13 cellular contexts compared by ENCODE assay signal in genomic region chr1:229192031-229192430, GRCh38.
DNase-seq lines count a peak whose midpoint lies in the region; ATAC-seq, FAIRE-seq and TF ChIP-seq lines count a peak whose summit lies in the region.
"Had no signal": no experiment of that assay in that cellular context is flagged by ENCODE, and none has a peak within 500 bp of the region (broad histone marks: within the 10 kb centered on the region; RNA-seq: fewer than 3 reads in every experiment).

No MANE protein-coding gene starts in this region.

- H3K27ac ChIP-seq in CD8-positive, alpha-beta T cell (ENCODE audit: low read depth, low read length) = no peak overlapping the region
- no peak overlapping the region for H3K27ac ChIP-seq in mesenchymal stem cell (ENCODE audit: low read length, poor library complexity, severe bottlenecking)
- H3K27ac ChIP-seq in uterus = no peak overlapping the region
- H3K27ac ChIP-seq: lower lobe of right lung, thoracic aorta had no signal

- H3K36me3 Mint-ChIP-seq in CD8-positive, alpha-beta T cell = no peaks in the 10 kb centered on the region
- H3K36me3 Mint-ChIP-seq in activated naive CD8-positive, alpha-beta T cell treated with anti-CD3 and anti-CD28 coated beads, Interleukin-2, amount 50 U/mL, for 24 hours (ENCODE audit: low read depth) = no peaks in the 10 kb centered on the region

- H3K9ac ChIP-seq in mesenchymal stem cell (ENCODE audit: low read length) = no peak overlapping the region

- H3K79me1 ChIP-seq in mesenchymal stem cell (replicated peaks; ENCODE audit: low read length, poor library complexity, severe bottlenecking) = no peaks in the 10 kb centered on the region

- no peak overlapping the region for H3K4ac ChIP-seq in mesenchymal stem cell (ENCODE audit: low read depth in 1 of 2, low read length in 2 of 2)

- no peak overlapping the region for H2BK120ac ChIP-seq in mesenchymal stem cell (ENCODE audit: low read depth, low read length)

- POLR2A ChIA-PET in CD8-positive, alpha-beta T cell (lab: Charles Lee) = no interaction called here

- no peak for TF ChIP-seq POLR2A in uterus (IDR thresholded peaks at IDR 0.05)

- H3K4me3 Mint-ChIP-seq in CD8-positive, alpha-beta T cell = no peak overlapping the region
- no peak overlapping the region for H3K4me3 Mint-ChIP-seq in activated naive CD8-positive, alpha-beta T cell treated with anti-CD3 and anti-CD28 coated beads, Interleukin-2, amount 50 U/mL, for 24 hours
- H3K4me3 Mint-ChIP-seq: T-helper 1 cell treated with Interleukin-12 subunit alpha and Interleukin-12 subunit beta and Interleukin-4 antibody, amounts not matched to agents 30 μg/mL and 1 μg/mL, for 36 hours had no signal

- no peak for FAIRE-seq in HTR-8/SVneo (lab: Jason Lieb, UNC)

- no peak overlapping the region for H2BK15ac ChIP-seq in mesenchymal stem cell (ENCODE audit: low read depth, poor library complexity, severe bottlenecking)

- no peak overlapping the region for H4K91ac ChIP-seq in mesenchymal stem cell (ENCODE audit: low read length)

- no peak for TF ChIP-seq CTCF in CD8-positive, alpha-beta T cell (IDR thresholded peaks at IDR 0.05)
- no peak for TF ChIP-seq CTCF in uterus (IDR thresholded peaks at IDR 0.05)

- no peak overlapping the region for H3K18ac ChIP-seq in mesenchymal stem cell (ENCODE audit: low read depth in 1 of 2, low read length in 2 of 2)

- H3K9me3 Mint-ChIP-seq in CD8-positive, alpha-beta T cell = no peaks in the 10 kb centered on the region
- H3K9me3 Mint-ChIP-seq in activated naive CD8-positive, alpha-beta T cell treated with anti-CD3 and anti-CD28 coated beads, Interleukin-2, amount 50 U/mL, for 24 hours = no peaks in the 10 kb centered on the region
- H3K9me3 Mint-ChIP-seq: T-helper 1 cell treated with Interleukin-12 subunit alpha and Interleukin-12 subunit beta and Interleukin-4 antibody, amounts not matched to agents 30 μg/mL and 1 μg/mL, for 36 hours had no signal

- no peak for DNase-seq in CD8-positive, alpha-beta T cell
- DNase-seq in HTR-8/SVneo (ENCODE audit: insufficient read length, low spot score) = peak; percentile 26
- DNase-seq in activated naive CD8-positive, alpha-beta T cell treated with anti-CD3 and anti-CD28 coated beads, Interleukin-2, amount 50 U/mL, for 24 hours = no peak
- peak; percentile 39 for DNase-seq in mesenchymal stem cell
- no peak for DNase-seq in uterus
- no peak for DNase-seq in retina
- no peak for DNase-seq in activated CD8-positive, alpha-beta memory T cell treated with anti-CD3 and anti-CD28 coated beads, Interleukin-2, amount 50 U/mL, for 48 hours
- DNase-seq: activated CD8-positive, alpha-beta memory T cell treated with anti-CD3 and anti-CD28 coated beads, Interleukin-2, amount 50 U/mL, for 4 hours; lower lobe of right lung; NCI-H82 had no signal

- no peak overlapping the region for H2BK5ac ChIP-seq in mesenchymal stem cell (ENCODE audit: low read depth, low read length, poor library complexity, severe bottlenecking)

- no peak overlapping the region for H3K4me3 ChIP-seq in CD8-positive, alpha-beta T cell (ENCODE audit: low read depth, low read length)
- no peak overlapping the region for H3K4me3 ChIP-seq in mesenchymal stem cell (ENCODE audit: insufficient read depth in 1 of 2, low read depth in 1 of 2, low read length in 2 of 2)
- H3K4me3 ChIP-seq in uterus = no peak overlapping the region
- H3K4me3 ChIP-seq: lower lobe of right lung, thoracic aorta had no signal

- WGBS in mesenchymal stem cell = no CpG with 5 or more reads among the region's 1 CpG

- no peak overlapping the region for H2AFZ ChIP-seq in mesenchymal stem cell (ENCODE audit: low read depth, low read length)

- H3K9me3 ChIP-seq in CD8-positive, alpha-beta T cell (ENCODE audit: low read length) = no peaks in the 10 kb centered on the region
- H3K9me3 ChIP-seq in mesenchymal stem cell (ENCODE audit: control insufficient read depth, low read length) (no peaks in the 10 kb centered on the region), uterus (no peaks in the 10 kb centered on the region)
- H3K9me3 ChIP-seq: lower lobe of right lung, thoracic aorta had no signal

- no peak overlapping the region for H2AK5ac ChIP-seq in mesenchymal stem cell (ENCODE audit: low read length, severe bottlenecking)

- H3K27me3 Mint-ChIP-seq in CD8-positive, alpha-beta T cell (ENCODE audit: low read depth) = no peaks in the 10 kb centered on the region
- no peaks in the 10 kb centered on the region for H3K27me3 Mint-ChIP-seq in activated naive CD8-positive, alpha-beta T cell treated with anti-CD3 and anti-CD28 coated beads, Interleukin-2, amount 50 U/mL, for 24 hours

- no peak overlapping the region for H3K27ac Mint-ChIP-seq in CD8-positive, alpha-beta T cell
- H3K27ac Mint-ChIP-seq in activated naive CD8-positive, alpha-beta T cell treated with anti-CD3 and anti-CD28 coated beads, Interleukin-2, amount 50 U/mL, for 24 hours = no peak overlapping the region
- H3K27ac Mint-ChIP-seq: T-helper 1 cell treated with Interleukin-12 subunit alpha and Interleukin-12 subunit beta and Interleukin-4 antibody, amounts not matched to agents 30 μg/mL and 1 μg/mL, for 36 hours had no signal

- no peak overlapping the region for H3K4me2 ChIP-seq in mesenchymal stem cell (ENCODE audit: low read length, poor library complexity, severe bottlenecking)

- CTCF ChIA-PET in CD8-positive, alpha-beta T cell (lab: Charles Lee) = interaction anchor here (1.4 kb wide), 1 partner anchor 35 kb away, joined by 3 read pairs; no protein-coding TSS in a partner anchor

- H3K4me1 ChIP-seq in CD8-positive, alpha-beta T cell (ENCODE audit: insufficient read depth, low read length) = no peaks in the 10 kb centered on the region
- H3K4me1 ChIP-seq in mesenchymal stem cell (ENCODE audit: control insufficient read depth, insufficient read depth, low read depth, low read length) = no peaks in the 10 kb centered on the region
- no peaks in the 10 kb centered on the region for H3K4me1 ChIP-seq in uterus

- H3K14ac ChIP-seq in mesenchymal stem cell (ENCODE audit: low read length in 2 of 2) = no peak overlapping the region

- peak; percentile 52 for ATAC-seq in CD8-positive, alpha-beta T cell
- ATAC-seq in activated naive CD8-positive, alpha-beta T cell treated with anti-CD3 and anti-CD28 coated beads, Interleukin-2, amount 50 U/mL, for 24 hours = peak; percentile 61
- no peak for ATAC-seq in GM18861 (IDR thresholded peaks at IDR 0.05; ENCODE audit: unreplicated experiment)

- H3K27me3 ChIP-seq in CD8-positive, alpha-beta T cell (ENCODE audit: insufficient read depth, low read length) = no peaks in the 10 kb centered on the region
- H3K27me3 ChIP-seq in mesenchymal stem cell (ENCODE audit: control insufficient read depth in 1 of 2, insufficient read depth in 1 of 2, low read length in 2 of 2) (no peaks in the 10 kb centered on the region), uterus (no peaks in the 10 kb centered on the region)

- H3K23ac ChIP-seq in mesenchymal stem cell (ENCODE audit: low read length in 2 of 2) = no peak overlapping the region

- H3K36me3 ChIP-seq in CD8-positive, alpha-beta T cell (ENCODE audit: insufficient read depth, low read length) = no peaks in the 10 kb centered on the region
- H3K36me3 ChIP-seq in mesenchymal stem cell (ENCODE audit: control insufficient read depth in 1 of 2, insufficient read depth in 2 of 2, low read depth in 1 of 2, low read length in 2 of 2) (no peaks in the 10 kb centered on the region), uterus (no peaks in the 10 kb centered on the region)
- H3K36me3 ChIP-seq: lower lobe of right lung, thoracic aorta had no signal

- intact Hi-C loops in CD8-positive, alpha-beta T cell (cut with DNase I, micrococcal nuclease) = no loop called here
- intact Hi-C loops in uterus (cut with DNase I; ENCODE audit: low total_unique reads) = no loop called here

- H4K8ac ChIP-seq in mesenchymal stem cell (ENCODE audit: low read length) = no peak overlapping the region

- H2BK12ac ChIP-seq in mesenchymal stem cell (ENCODE audit: low read length in 2 of 2) = no peak overlapping the region

- H3K4me1 Mint-ChIP-seq in CD8-positive, alpha-beta T cell (ENCODE audit: low read depth) = peaks cover 16% of the 10 kb centered on the region
- H3K4me1 Mint-ChIP-seq in activated naive CD8-positive, alpha-beta T cell treated with anti-CD3 and anti-CD28 coated beads, Interleukin-2, amount 50 U/mL, for 24 hours = peaks cover 22% of the 10 kb centered on the region

Comparison
In these comparisons a context has a peak if more than half of its experiments do, and no peak if none do; other contexts are left out.
1. DNase-seq: peak in HTR-8/SVneo (single experiment) and mesenchymal stem cell (single experiment); none in CD8-positive, alpha-beta T cell (0 of 7), activated naive CD8-positive, alpha-beta T cell treated with anti-CD3 and anti-CD28 coated beads, Interleukin-2, amount 50 U/mL, for 24 hours (single experiment), uterus (0 of 2), retina (single experiment) and activated CD8-positive, alpha-beta memory T cell treated with anti-CD3 and anti-CD28 coated beads, Interleukin-2, amount 50 U/mL, for 48 hours (single experiment).